Comparison of ENCODE assay signal across 1 cellular context in the genomic region with DNA sequence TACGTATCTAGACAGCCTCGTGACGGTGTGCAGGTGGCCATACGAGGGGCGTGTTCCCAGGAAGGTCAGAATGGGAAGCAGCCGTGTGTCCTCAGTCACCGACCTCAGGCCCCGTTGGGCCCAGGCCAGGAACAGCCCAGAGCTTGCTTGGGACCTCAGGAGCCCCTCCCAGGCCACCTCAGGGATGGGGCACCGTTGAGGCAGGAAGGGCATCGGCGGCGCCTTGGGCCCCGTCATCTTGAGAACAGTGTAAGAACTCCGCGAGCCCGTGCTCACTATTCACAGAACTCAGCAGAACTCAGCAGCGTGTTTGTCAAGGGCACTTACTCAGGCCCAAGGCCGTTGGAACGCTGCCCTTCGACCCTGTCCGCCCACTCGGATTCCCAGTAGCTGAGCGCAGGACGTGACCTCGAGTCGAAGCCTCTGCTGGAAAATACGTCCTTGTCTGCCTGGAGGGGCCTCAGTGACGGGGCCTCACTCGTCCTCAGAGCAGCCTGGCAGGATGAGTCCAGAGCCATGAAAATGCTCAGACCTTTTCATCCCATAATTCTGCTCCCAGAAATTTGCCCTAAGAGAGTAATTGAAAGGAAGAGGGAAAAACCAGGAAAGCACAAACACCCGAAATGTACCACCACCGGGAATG.
TF ChIP-seq lines count a peak whose summit lies in the region.

No MANE protein-coding gene starts in this region.

TF ChIP-seq in HepG2, 621 proteins besides CTCF, POLR2A, EP300 and RAD21 (continued from another document and continues in another):
- TF ChIP-seq, protein P1, sequence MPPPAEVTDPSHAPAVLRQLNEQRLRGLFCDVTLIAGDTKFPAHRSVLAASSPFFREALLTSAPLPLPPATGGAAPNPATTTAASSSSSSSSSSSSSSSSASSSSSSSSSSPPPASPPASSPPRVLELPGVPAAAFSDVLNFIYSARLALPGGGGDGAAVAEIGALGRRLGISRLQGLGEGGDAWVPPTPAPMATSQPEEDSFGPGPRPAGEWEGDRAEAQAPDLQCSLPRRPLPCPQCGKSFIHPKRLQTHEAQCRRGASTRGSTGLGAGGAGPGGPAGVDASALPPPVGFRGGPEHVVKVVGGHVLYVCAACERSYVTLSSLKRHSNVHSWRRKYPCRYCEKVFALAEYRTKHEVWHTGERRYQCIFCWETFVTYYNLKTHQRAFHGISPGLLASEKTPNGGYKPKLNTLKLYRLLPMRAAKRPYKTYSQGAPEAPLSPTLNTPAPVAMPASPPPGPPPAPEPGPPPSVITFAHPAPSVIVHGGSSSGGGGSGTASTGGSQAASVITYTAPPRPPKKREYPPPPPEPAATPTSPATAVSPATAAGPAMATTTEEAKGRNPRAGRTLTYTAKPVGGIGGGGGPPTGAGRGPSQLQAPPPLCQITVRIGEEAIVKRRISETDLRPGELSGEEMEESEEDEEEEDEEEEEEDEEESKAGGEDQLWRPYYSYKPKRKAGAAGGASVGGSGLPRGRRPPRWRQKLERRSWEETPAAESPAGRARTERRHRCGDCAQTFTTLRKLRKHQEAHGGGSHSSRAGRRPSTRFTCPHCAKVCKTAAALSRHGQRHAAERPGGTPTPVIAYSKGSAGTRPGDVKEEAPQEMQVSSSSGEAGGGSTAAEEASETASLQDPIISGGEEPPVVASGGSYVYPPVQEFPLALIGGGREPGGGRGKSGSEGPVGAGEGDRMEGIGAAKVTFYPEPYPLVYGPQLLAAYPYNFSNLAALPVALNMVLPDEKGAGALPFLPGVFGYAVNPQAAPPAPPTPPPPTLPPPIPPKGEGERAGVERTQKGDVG (CRISPR knock-in tag; IDR thresholded peaks at IDR 0.05; ENCODE audit: borderline replicate concordance): peak; percentile 27; the same call in 1 of the 2 replicates
- no peak for TF ChIP-seq ZSCAN31 (CRISPR knock-in tag; IDR thresholded peaks at IDR 0.05; ENCODE audit: low read depth)
- TF ChIP-seq AKAP8 (CRISPR knock-in tag; IDR thresholded peaks at IDR 0.05): no peak
- TF ChIP-seq ZNF709 (CRISPR knock-in tag; IDR thresholded peaks at IDR 0.05): peak; percentile 79; the same call in 1 of the 2 replicates
- TF ChIP-seq, protein P2, sequence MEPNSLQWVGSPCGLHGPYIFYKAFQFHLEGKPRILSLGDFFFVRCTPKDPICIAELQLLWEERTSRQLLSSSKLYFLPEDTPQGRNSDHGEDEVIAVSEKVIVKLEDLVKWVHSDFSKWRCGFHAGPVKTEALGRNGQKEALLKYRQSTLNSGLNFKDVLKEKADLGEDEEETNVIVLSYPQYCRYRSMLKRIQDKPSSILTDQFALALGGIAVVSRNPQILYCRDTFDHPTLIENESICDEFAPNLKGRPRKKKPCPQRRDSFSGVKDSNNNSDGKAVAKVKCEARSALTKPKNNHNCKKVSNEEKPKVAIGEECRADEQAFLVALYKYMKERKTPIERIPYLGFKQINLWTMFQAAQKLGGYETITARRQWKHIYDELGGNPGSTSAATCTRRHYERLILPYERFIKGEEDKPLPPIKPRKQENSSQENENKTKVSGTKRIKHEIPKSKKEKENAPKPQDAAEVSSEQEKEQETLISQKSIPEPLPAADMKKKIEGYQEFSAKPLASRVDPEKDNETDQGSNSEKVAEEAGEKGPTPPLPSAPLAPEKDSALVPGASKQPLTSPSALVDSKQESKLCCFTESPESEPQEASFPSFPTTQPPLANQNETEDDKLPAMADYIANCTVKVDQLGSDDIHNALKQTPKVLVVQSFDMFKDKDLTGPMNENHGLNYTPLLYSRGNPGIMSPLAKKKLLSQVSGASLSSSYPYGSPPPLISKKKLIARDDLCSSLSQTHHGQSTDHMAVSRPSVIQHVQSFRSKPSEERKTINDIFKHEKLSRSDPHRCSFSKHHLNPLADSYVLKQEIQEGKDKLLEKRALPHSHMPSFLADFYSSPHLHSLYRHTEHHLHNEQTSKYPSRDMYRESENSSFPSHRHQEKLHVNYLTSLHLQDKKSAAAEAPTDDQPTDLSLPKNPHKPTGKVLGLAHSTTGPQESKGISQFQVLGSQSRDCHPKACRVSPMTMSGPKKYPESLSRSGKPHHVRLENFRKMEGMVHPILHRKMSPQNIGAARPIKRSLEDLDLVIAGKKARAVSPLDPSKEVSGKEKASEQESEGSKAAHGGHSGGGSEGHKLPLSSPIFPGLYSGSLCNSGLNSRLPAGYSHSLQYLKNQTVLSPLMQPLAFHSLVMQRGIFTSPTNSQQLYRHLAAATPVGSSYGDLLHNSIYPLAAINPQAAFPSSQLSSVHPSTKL (CRISPR knock-in tag; IDR thresholded peaks at IDR 0.05): peak; percentile 92
- peak; percentile 71 for TF ChIP-seq ZNF18 (CRISPR knock-in tag; IDR thresholded peaks at IDR 0.05; ENCODE audit: insufficient replicate concordance)
- TF ChIP-seq GATAD2A (CRISPR knock-in tag; IDR thresholded peaks at IDR 0.05): peak; percentile 88
- TF ChIP-seq BRD4 (CRISPR knock-in tag; IDR thresholded peaks at IDR 0.05): peak; percentile 59; the same call in 1 of the 2 replicates
- TF ChIP-seq JDP2 (CRISPR knock-in tag; IDR thresholded peaks at IDR 0.05; ENCODE audit: borderline replicate concordance): no peak
- TF ChIP-seq SP1 (IDR thresholded peaks at IDR 0.05): no peak
- TF ChIP-seq SP1 (CRISPR knock-in tag; IDR thresholded peaks at IDR 0.05): no peak
- TF ChIP-seq, protein P3, sequence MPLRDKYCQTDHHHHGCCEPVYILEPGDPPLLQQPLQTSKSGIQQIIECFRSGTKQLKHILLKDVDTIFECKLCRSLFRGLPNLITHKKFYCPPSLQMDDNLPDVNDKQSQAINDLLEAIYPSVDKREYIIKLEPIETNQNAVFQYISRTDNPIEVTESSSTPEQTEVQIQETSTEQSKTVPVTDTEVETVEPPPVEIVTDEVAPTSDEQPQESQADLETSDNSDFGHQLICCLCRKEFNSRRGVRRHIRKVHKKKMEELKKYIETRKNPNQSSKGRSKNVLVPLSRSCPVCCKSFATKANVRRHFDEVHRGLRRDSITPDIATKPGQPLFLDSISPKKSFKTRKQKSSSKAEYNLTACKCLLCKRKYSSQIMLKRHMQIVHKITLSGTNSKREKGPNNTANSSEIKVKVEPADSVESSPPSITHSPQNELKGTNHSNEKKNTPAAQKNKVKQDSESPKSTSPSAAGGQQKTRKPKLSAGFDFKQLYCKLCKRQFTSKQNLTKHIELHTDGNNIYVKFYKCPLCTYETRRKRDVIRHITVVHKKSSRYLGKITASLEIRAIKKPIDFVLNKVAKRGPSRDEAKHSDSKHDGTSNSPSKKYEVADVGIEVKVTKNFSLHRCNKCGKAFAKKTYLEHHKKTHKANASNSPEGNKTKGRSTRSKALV (CRISPR knock-in tag; IDR thresholded peaks at IDR 0.05): no peak; the same call in 1 of the 2 replicates
- no peak for TF ChIP-seq KLF15 (CRISPR knock-in tag; IDR thresholded peaks at IDR 0.05; ENCODE audit: borderline replicate concordance)
- TF ChIP-seq ZNF550 (CRISPR knock-in tag; IDR thresholded peaks at IDR 0.05; ENCODE audit: borderline replicate concordance): no peak
- TF ChIP-seq ZBTB14 (CRISPR knock-in tag; IDR thresholded peaks at IDR 0.05): no peak
- no peak for TF ChIP-seq GPN1 (CRISPR knock-in tag; IDR thresholded peaks at IDR 0.05; ENCODE audit: borderline replicate concordance)
- peak; percentile 63 for TF ChIP-seq ERF (CRISPR knock-in tag; IDR thresholded peaks at IDR 0.05)
- TF ChIP-seq, protein P4, sequence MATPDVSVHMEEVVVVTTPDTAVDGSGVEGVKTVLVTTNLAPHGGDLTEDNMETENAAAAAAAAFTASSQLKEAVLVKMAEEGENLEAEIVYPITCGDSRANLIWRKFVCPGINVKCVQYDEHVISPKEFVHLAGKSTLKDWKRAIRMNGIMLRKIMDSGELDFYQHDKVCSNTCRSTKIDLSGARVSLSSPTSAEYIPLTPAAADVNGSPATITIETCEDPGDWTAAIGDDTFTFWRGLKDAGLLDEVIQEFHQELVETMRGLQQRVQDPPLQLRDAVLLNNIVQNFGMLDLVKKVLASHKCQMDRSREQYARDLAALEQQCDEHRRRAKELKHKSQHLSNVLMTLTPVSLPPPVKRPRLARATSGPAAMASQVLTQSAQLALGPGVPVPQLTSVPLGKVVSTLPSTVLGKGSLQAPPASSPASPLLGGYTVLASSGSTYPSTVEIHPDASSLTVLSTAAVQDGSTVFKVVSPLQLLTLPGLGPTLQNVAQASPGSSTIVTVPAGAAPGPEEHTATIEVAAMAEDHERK (CRISPR knock-in tag; IDR thresholded peaks at IDR 0.05; ENCODE audit: low read depth): no peak
- TF ChIP-seq ZNF20 (CRISPR knock-in tag; IDR thresholded peaks at IDR 0.05): no peak
- TF ChIP-seq, protein P5, sequence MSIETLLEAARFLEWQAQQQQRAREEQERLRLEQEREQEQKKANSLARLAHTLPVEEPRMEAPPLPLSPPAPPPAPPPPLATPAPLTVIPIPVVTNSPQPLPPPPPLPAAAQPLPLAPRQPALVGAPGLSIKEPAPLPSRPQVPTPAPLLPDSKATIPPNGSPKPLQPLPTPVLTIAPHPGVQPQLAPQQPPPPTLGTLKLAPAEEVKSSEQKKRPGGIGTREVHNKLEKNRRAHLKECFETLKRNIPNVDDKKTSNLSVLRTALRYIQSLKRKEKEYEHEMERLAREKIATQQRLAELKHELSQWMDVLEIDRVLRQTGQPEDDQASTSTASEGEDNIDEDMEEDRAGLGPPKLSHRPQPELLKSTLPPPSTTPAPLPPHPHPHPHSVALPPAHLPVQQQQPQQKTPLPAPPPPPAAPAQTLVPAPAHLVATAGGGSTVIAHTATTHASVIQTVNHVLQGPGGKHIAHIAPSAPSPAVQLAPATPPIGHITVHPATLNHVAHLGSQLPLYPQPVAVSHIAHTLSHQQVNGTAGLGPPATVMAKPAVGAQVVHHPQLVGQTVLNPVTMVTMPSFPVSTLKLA (IDR thresholded peaks at IDR 0.05): no peak
- TF ChIP-seq, protein P6, sequence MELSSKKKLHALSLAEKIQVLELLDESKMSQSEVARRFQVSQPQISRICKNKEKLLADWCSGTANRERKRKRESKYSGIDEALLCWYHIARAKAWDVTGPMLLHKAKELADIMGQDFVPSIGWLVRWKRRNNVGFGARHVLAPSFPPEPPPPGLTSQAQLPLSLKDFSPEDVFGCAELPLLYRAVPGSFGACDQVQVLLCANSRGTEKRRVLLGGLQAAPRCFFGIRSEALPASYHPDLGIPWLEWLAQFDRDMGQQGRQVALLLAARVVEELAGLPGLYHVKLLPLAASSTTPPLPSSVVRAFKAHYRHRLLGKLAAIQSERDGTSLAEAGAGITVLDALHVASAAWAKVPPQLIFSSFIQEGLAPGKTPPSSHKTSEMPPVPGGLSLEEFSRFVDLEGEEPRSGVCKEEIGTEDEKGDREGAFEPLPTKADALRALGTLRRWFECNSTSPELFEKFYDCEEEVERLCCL (CRISPR knock-in tag; IDR thresholded peaks at IDR 0.05; ENCODE audit: borderline replicate concordance): no peak
- TF ChIP-seq FOXA3 (CRISPR knock-in tag; IDR thresholded peaks at IDR 0.05): peak; percentile 47
- no peak for TF ChIP-seq CREB3 (CRISPR knock-in tag; IDR thresholded peaks at IDR 0.05)
- TF ChIP-seq, protein P7, sequence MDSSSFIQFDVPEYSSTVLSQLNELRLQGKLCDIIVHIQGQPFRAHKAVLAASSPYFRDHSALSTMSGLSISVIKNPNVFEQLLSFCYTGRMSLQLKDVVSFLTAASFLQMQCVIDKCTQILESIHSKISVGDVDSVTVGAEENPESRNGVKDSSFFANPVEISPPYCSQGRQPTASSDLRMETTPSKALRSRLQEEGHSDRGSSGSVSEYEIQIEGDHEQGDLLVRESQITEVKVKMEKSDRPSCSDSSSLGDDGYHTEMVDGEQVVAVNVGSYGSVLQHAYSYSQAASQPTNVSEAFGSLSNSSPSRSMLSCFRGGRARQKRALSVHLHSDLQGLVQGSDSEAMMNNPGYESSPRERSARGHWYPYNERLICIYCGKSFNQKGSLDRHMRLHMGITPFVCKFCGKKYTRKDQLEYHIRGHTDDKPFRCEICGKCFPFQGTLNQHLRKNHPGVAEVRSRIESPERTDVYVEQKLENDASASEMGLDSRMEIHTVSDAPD (CRISPR knock-in tag; IDR thresholded peaks at IDR 0.05): no peak
- no peak for TF ChIP-seq U2AF2 (IDR thresholded peaks at IDR 0.05; ENCODE audit: low read depth, low read length)
- no peak for TF ChIP-seq ZNF251 (CRISPR knock-in tag; IDR thresholded peaks at IDR 0.05)
- no peak for TF ChIP-seq ZNF367 (CRISPR knock-in tag; IDR thresholded peaks at IDR 0.05; ENCODE audit: borderline replicate concordance)
- TF ChIP-seq RARA (CRISPR knock-in tag; IDR thresholded peaks at IDR 0.05): peak; percentile 86
- no peak; the same call in 1 of the 2 replicates for TF ChIP-seq ZNF501 (CRISPR knock-in tag; IDR thresholded peaks at IDR 0.05)
- 0 out of 2 replicates have a peak, but pooled peaks have one; percentile 34 for TF ChIP-seq TFE3 (CRISPR knock-in tag; IDR thresholded peaks at IDR 0.05)
- TF ChIP-seq AGO2 (optimal IDR thresholded peaks at IDR 0.05; ENCODE audit: low read depth, low read length): no peak
- no peak for TF ChIP-seq ZSCAN12 (CRISPR knock-in tag; IDR thresholded peaks at IDR 0.05)
- TF ChIP-seq IKZF1 (IDR thresholded peaks at IDR 0.05): no peak
